In the genomic region with DNA sequence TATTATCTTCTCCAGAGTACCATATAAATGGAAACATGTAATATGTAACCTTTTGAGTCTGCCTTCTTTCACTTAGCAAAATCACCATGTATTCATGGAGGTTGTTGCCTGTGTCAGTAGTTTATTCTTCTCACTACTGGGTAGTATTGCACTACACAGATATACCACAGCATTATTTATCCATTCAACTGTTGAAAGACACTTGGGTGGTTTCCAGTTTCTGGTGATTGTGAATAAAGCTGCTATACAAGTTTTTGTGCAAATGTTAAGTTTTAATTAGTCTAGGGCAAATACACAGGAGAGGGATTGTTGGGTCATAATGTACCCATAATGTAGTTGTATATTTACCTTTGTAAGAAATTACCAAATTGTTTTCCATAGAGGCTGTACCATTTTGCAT, we compare ENCODE assay signal across 28 cellular contexts.
"Had no signal": no experiment of that assay in that cellular context is flagged by ENCODE, and none has a peak within 500 bp of the region (broad histone marks: within the 10 kb centered on the region; RNA-seq: fewer than 3 reads in every experiment).

No MANE protein-coding gene starts in this region.

- H3K27me3 ChIP-seq: adrenal gland, MG63 had no signal

- H3K27ac ChIP-seq: adrenal gland had no signal

- H3K36me3 ChIP-seq: adrenal gland, MG63 had no signal

- H3K4me1 ChIP-seq: adrenal gland had no signal

- H3K9me3 ChIP-seq: adrenal gland, MG63 had no signal

- ATAC-seq: activated CD8-positive, alpha-beta T cell treated with anti-CD3 and anti-CD28 coated beads for 36 hours; activated T-cell treated with anti-CD3 and anti-CD28 coated beads, Interleukin-2, amount 50 U/mL, for 72 hours had no signal

- DNase-seq: activated CD4-positive, alpha-beta T cell treated with anti-CD3 and anti-CD28 coated beads, Interleukin-2, amount 10 ng/mL, durations not matched to agents 24 days and 14 days; activated CD4-positive, alpha-beta T cell treated with anti-CD3 and anti-CD28 coated beads, Interleukin-2, amount 50 U/mL, for 4 hours; activated CD8-positive, alpha-beta T cell treated with anti-CD3 and anti-CD28 coated beads for 36 hours; activated gamma-delta T cell; activated naive CD4-positive, alpha-beta T cell treated with Interleukin-2 at 50 U/mL for 16 hours; activated T-cell treated with anti-CD3 and anti-CD28 coated beads, Interleukin-2, amount 50 U/mL, for 1 hour; activated T-cell treated with anti-CD3 and anti-CD28 coated beads, Interleukin-2, amount 50 U/mL, for 72 hours; adrenal gland; anterior cingulate cortex; caudate nucleus; cerebellar nuclear complex; cortex of kidney; Karpas-422; MG63; MV-4-11; NCI-H1092; NCI-H1436 treated with DMSO at 0.1 percent for 48 hours; NCI-H1694 treated with DMSO at 0.1 percent for 48 hours; NCI-H2029; NCI-H2171 treated with DMSO at 0.1 percent for 48 hours; NCI-H2227 treated with DMSO at 0.1 percent for 48 hours; NCI-H446; NCI-H524; Right ventricle myocardium superior; SW 1271; T-helper 1 cell; T-helper 2 cell; T-helper 9 cell had no signal

- H3K4me3 ChIP-seq: adrenal gland, MG63 had no signal
